Comparison of ENCODE assay signal across 8 cellular contexts in the genomic region with DNA sequence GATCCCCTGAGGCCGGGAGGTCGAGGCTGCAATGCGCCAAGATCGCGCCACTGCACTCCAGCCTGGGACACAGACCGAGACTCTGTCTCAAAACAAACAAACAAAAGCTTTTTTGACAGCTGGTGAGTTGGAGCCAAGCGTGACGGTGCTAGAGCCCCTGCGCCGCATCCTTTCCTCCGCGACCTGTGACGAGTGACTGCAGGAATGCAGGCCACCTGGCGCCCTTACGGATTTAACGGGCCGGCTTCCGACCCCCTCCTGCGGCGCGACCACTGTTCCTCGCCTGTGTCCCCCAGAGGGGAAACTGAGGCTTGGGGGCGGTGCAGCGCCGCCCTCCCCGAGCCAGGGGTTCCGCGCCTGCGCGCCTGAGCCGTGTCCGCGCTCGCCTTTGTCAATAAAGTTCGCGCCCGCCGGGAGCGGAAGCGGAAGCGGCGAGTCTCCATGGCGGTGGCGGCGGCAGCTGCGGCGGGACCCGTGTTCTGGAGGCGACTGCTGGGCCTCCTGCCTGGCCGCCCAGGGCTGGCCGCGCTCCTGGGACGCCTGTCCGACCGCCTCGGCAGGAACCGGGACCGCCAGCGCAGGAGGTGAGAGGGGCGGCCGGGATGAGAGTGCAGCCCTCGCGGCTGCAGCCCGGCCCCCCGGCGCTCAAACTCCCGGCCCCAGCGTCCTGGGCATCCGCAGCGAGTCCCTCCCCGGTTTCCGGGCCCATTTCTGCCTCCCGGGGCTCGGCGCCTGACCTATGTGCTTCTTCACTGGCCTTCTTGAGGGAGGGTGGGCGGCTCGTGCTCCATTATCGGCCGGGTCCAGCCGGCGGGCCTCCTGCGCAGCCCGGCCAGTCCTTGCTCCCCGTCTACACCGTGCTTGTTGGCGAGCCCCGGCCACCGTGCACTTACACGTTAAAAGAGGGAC. TPM values are rescaled to one million over a fixed set of nuclear protein-coding genes. Genes with fewer than 3 reads are reported as not detected.
DNase-seq lines count a peak whose midpoint lies in the region; ATAC-seq, FAIRE-seq and TF ChIP-seq lines count a peak whose summit lies in the region.

A gene with protein sequence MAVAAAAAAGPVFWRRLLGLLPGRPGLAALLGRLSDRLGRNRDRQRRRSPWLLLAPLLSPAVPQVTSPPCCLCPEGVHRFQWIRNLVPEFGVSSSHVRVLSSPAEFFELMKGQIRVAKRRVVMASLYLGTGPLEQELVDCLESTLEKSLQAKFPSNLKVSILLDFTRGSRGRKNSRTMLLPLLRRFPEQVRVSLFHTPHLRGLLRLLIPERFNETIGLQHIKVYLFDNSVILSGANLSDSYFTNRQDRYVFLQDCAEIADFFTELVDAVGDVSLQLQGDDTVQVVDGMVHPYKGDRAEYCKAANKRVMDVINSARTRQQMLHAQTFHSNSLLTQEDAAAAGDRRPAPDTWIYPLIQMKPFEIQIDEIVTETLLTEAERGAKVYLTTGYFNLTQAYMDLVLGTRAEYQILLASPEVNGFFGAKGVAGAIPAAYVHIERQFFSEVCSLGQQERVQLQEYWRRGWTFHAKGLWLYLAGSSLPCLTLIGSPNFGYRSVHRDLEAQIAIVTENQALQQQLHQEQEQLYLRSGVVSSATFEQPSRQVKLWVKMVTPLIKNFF (plus strand): TSS at position 425 of the 909 bp plus-strand sequence. CDS start 17 bp downstream, at position 442.

- peak in 1 of 2 experiments; percentile 77; a peak in 2 of 4 replicates for TF ChIP-seq POLR2A in HepG2 (IDR thresholded peaks at IDR 0.05; ENCODE audit: insufficient read depth in 1 of 2, low read depth in 2 of 2, low read length in 2 of 2)

- BruUV-seq in HepG2 (replicated peaks; lab: Mats Ljungman, UMichigan) = TSS peak; percentile 96

- H3K4me1 ChIP-seq in HepG2 (ENCODE audit: insufficient read depth, low read length) = peaks cover 78% of the 10 kb centered on the region

- peak; percentile 64; the same call in 1 of the 2 replicates for TF ChIP-seq RAD21 in HepG2 (CRISPR knock-in tag; IDR thresholded peaks at IDR 0.05)

- no peaks in the 10 kb centered on the region for H3K27me3 Mint-ChIP-seq in dendritic cell treated with granulocyte-macrophage colony-stimulating factor and Interleukin-4, amounts not matched to agents 40 ng/mL and 50 ng/mL, for 4 days

- H3K4me3 ChIP-seq in HepG2 (replicated peaks in 1 of 3; ENCODE audit: insufficient read depth in 1 of 3, low read depth in 2 of 3, low read length in 3 of 3) = peak within 1 kb of the TSS; percentile 97 to 98 (median 97)

- DNase-seq in G401 (ENCODE audit: low spot score) (peak; percentile 69), NCI-H460 (ENCODE audit: extremely low read depth, low read depth) (peak; percentile 63), HepG2 (ENCODE audit: low spot score) (no peak)
- DNase-seq in activated CD4-positive, alpha-beta T cell treated with anti-CD3 and anti-CD28 coated beads, Interleukin-2, amount 50 U/mL, for 1 hour = peak; percentile 76
- peak; percentile 83 for DNase-seq in stimulated activated CD4-positive, alpha-beta T cell treated with anti-CD3 and anti-CD28 coated beads, Interleukin-4, amount 100 ng/mL, for 24 hours

- TF ChIP-seq EP300 in HepG2 (IDR thresholded peaks at IDR 0.05; ENCODE audit: low read depth in 2 of 2, low read length in 2 of 2) (peak; percentile 15 to 72; a peak in 2 of 4 replicates), HepG2 (CRISPR knock-in tag; IDR thresholded peaks at IDR 0.05; ENCODE audit: borderline replicate concordance) (peak; percentile 52; the same call in 1 of the 2 replicates)

- H3K9me3 Mint-ChIP-seq in dendritic cell treated with granulocyte-macrophage colony-stimulating factor and Interleukin-4, amounts not matched to agents 40 ng/mL and 50 ng/mL, for 4 days = no peaks in the 10 kb centered on the region

- H2AFZ ChIP-seq in HepG2 (ENCODE audit: low read length) = no peak within 1 kb of the TSS

- H4K20me1 ChIP-seq in HepG2 (ENCODE audit: insufficient read depth, low read length) = peaks cover 10% of the 10 kb centered on the region; the same call in 1 of the 2 replicates

- CTCF ChIA-PET in HepG2 (lab: Yijun Ruan, JAX; ENCODE audit: low intra/inter-chr PET ratio, low total read pairs) = interaction anchor here (1.3 kb wide), 1 partner anchor 43 kb away, joined by 5 read pairs; no protein-coding TSS in a partner anchor

- H3K27ac Mint-ChIP-seq in dendritic cell treated with granulocyte-macrophage colony-stimulating factor and Interleukin-4, amounts not matched to agents 40 ng/mL and 50 ng/mL, for 4 days = peak within 1 kb of the TSS; percentile 88

- peaks cover 76% of the 10 kb centered on the region for H3K4me1 Mint-ChIP-seq in dendritic cell treated with granulocyte-macrophage colony-stimulating factor and Interleukin-4, amounts not matched to agents 40 ng/mL and 50 ng/mL, for 4 days (ENCODE audit: low read depth)

- no peak for FAIRE-seq in HepG2 (lab: Jason Lieb, UNC)

- peaks cover 2 to 8% of the 10 kb centered on the region in 2 experiments; a peak in 1 of 5 replicates for H3K27me3 ChIP-seq in HepG2 (ENCODE audit: control insufficient read depth in 1 of 2, insufficient read depth in 2 of 2, low read length in 2 of 2)

- peak within 1 kb of the TSS; percentile 80 for H3K27ac ChIP-seq in HepG2 (ENCODE audit: extremely low read length, insufficient read depth, low read length)

- ATAC-seq in HG02642 (IDR thresholded peaks at IDR 0.05; ENCODE audit: poor library complexity, unreplicated experiment) = peak; percentile 69
- peak; percentile 72 for ATAC-seq in HepG2
- no peak for ATAC-seq in GM21737 (IDR thresholded peaks at IDR 0.05; ENCODE audit: unreplicated experiment)

- peak; percentile 40 for TF ChIP-seq CTCF in HepG2 (CRISPR knock-in tag; IDR thresholded peaks at IDR 0.05)

- intact Hi-C loops in dendritic cell treated with granulocyte-macrophage colony-stimulating factor and Interleukin-4, amounts not matched to agents 40 ng/mL and 50 ng/mL, for 4 days (cut with micrococcal nuclease) = no loop called here
- intact Hi-C loops in HepG2 (cut with micrococcal nuclease; ENCODE audit: unreplicated experiment) = loop anchor here (5.0 to 10.0 kb wide), 2 partner anchors 44 to 64 kb away; no protein-coding TSS in a partner anchor

- H3K79me2 ChIP-seq in HepG2 (ENCODE audit: insufficient read depth, low read length) = peaks cover 44% of the 10 kb centered on the region

- peaks cover 39% of the 10 kb centered on the region for H3K36me3 Mint-ChIP-seq in dendritic cell treated with granulocyte-macrophage colony-stimulating factor and Interleukin-4, amounts not matched to agents 40 ng/mL and 50 ng/mL, for 4 days (ENCODE audit: low read depth)

- H3K9me3 ChIP-seq in HepG2 (ENCODE audit: low read length) = no peaks in the 10 kb centered on the region

- peak within 1 kb of the TSS; percentile 87 for H3K4me2 ChIP-seq in HepG2 (ENCODE audit: low read depth, low read length)

- in situ Hi-C loops in G401 (cut with HindIII; ENCODE audit: low sequenced_read_pairs) = no loop called here
- in situ Hi-C loops in HepG2 (cut with HindIII; ENCODE audit: extremely low pct_ligation_motif_present, low pct_unique_long_range_greater_than_20kb) = no loop called here

- 18% methylated on average over 60 of the region's 89 CpGs for WGBS in HepG2 (ENCODE audit: low lambda C conversion rate)

- peak within 1 kb of the TSS; percentile 97 for H3K4me3 Mint-ChIP-seq in dendritic cell treated with granulocyte-macrophage colony-stimulating factor and Interleukin-4, amounts not matched to agents 40 ng/mL and 50 ng/mL, for 4 days

- POLR2A ChIA-PET in HepG2 (lab: Yijun Ruan, JAX) = interaction anchor here (0.5 to 1.8 kb wide), 9 partner anchors 8 to 235 kb away, joined by 3 to 7 read pairs (median 4); no protein-coding TSS in a partner anchor

- H3K36me3 ChIP-seq in HepG2 (replicated peaks in 1 of 2; ENCODE audit: control insufficient read depth in 1 of 2, insufficient read depth in 2 of 2, low read length in 2 of 2) = no peaks in the 10 kb centered on the region; a peak in 1 of 5 replicates

- H3K9ac ChIP-seq in HepG2 (ENCODE audit: insufficient read depth, low read depth, low read length) = peak within 1 kb of the TSS; percentile 90

TF ChIP-seq in HepG2, 621 proteins besides CTCF, POLR2A, EP300 and RAD21 (continues in another document):
- no peak for TF ChIP-seq ESRRA (CRISPR knock-in tag; IDR thresholded peaks at IDR 0.05; ENCODE audit: low read depth)
- peak; percentile 61; the same call in 1 of the 2 replicates for TF ChIP-seq MEIS2 (CRISPR knock-in tag; IDR thresholded peaks at IDR 0.05)
- TF ChIP-seq CREM (IDR thresholded peaks at IDR 0.05) = no peak
- no peak for TF ChIP-seq CREM (CRISPR knock-in tag; IDR thresholded peaks at IDR 0.05)
- TF ChIP-seq ZNF296 (CRISPR knock-in tag; conservative IDR thresholded peaks at IDR 0.05) = peak; percentile 85; the same call in 1 of the 2 replicates

RNA-seq across cellular contexts. Expression of the gene that starts here (rescaled TPM):
- 16.3 and 43.0 TPM in 2 replicates for total RNA-seq in G401 (2014; rRNA removed; shearing (Covaris generic))
- total RNA-seq in NCI-H460 (2014; rRNA removed; shearing (Covaris generic)) = 27.5 and 30.5 TPM in 2 replicates
- polyA plus RNA-seq in NCI-H460 (2014; cell fraction: nucleus; rRNA removed) = 123 and 146 TPM in 2 replicates
- total RNA-seq in HepG2 (2016; rRNA removed; fragmentation: Illumina TruSeq; extraction: Trizol) = 18.8 and 25.9 TPM in 2 replicates
- total RNA-seq in HepG2 (2016; cell fraction: cytosol; rRNA removed; fragmentation: Illumina TruSeq; extraction: Trizol; ENCODE audit: low read depth) = 10.8 and 10.9 TPM in 2 replicates
- total RNA-seq in HepG2 (2016; cell fraction: insoluble cytoplasmic fraction; rRNA removed; fragmentation: Illumina TruSeq; extraction: Trizol) = 14.8 and 27.5 TPM in 2 replicates
- 11.3 and 11.9 TPM in 2 replicates for total RNA-seq in HepG2 (2016; cell fraction: membrane; rRNA removed; fragmentation: Illumina TruSeq; extraction: Trizol)
- 27.4 and 30.7 TPM in 2 replicates for total RNA-seq in HepG2 (2016; cell fraction: nucleus; rRNA removed; fragmentation: Illumina TruSeq; extraction: Trizol)
- polyA plus RNA-seq in HepG2 (2011; rRNA removed) = 31.5 and 42.3 TPM in 2 replicates
- polyA plus RNA-seq in HepG2 (2011; cell fraction: cytosol; rRNA removed) = 30.6 and 33.0 TPM in 2 replicates
- 151 and 153 TPM in 2 replicates for polyA plus RNA-seq in HepG2 (2011; cell fraction: nucleus; rRNA removed)
- polyA plus RNA-seq in HepG2 (2012) = 18.3 and 27.7 TPM in 2 replicates
- polyA plus RNA-seq in HepG2 (2016; cell fraction: cytosol; fragmentation: Illumina TruSeq; extraction: Trizol; ENCODE audit: low read depth) = 2.9 and 3.9 TPM in 2 replicates
- 12.8 and 16.5 TPM in 2 replicates for polyA plus RNA-seq in HepG2 (2016; cell fraction: insoluble cytoplasmic fraction; fragmentation: Illumina TruSeq; extraction: Trizol; ENCODE audit: low read depth)
- polyA plus RNA-seq in HepG2 (2016; cell fraction: membrane; fragmentation: Illumina TruSeq; extraction: Trizol; ENCODE audit: low read depth) = 6.1 and 6.7 TPM in 2 replicates
- 50.4 and 56.8 TPM in 2 replicates for polyA plus RNA-seq in HepG2 (2016; cell fraction: nucleus; fragmentation: Illumina TruSeq; extraction: Trizol; ENCODE audit: insufficient read depth, low read depth)
- 49.2 and 54.3 TPM in 2 replicates for polyA minus RNA-seq in HepG2 (2011; rRNA and poly(A)+ RNA removed; ENCODE audit: low replicate concordance)
- 13.6 and 15.2 TPM in 2 replicates for polyA minus RNA-seq in HepG2 (2011; cell fraction: cytosol; rRNA and poly(A)+ RNA removed)
- polyA minus RNA-seq in HepG2 (2011; cell fraction: nucleus; rRNA and poly(A)+ RNA removed) = 58.3 and 63.7 TPM in 2 replicates
